16 cellular contexts compared by ENCODE assay signal in genomic region chr13:70729369-70729768, GRCh38.
A peak's percentile ranks its signal among the peaks of the same experiment; 100 is the strongest.
DNase-seq lines count a peak whose midpoint lies in the region; ATAC-seq, FAIRE-seq and TF ChIP-seq lines count a peak whose summit lies in the region.
"Had no signal": no experiment of that assay in that cellular context is flagged by ENCODE, and none has a peak within 500 bp of the region (broad histone marks: within the 10 kb centered on the region; RNA-seq: fewer than 3 reads in every experiment).

No MANE protein-coding gene starts in this region.

- in situ Hi-C loops in GM12878 (cut with MboI): no loop called here

- H3K4me1 ChIP-seq in GM12878 (ENCODE audit: control insufficient read depth, insufficient read depth, low read length): no peaks in the 10 kb centered on the region

- SMC1A ChIA-PET in GM12878 (lab: Charles Lee; ENCODE audit: uncharacterized antibody, unreplicated experiment): interaction anchor here (1.4 kb wide), 1 partner anchor 15 kb away, joined by 3 read pairs; no protein-coding TSS in a partner anchor

- no peak for TF ChIP-seq CTCF in GM12878 (IDR thresholded peaks at IDR 0.05 in 2 of 3, conservative IDR thresholded peaks at IDR 0.05 in 1 of 3; ENCODE audit: control insufficient read depth in 2 of 3, extremely low read depth in 1 of 3, insufficient read depth in 1 of 3, low read depth in 3 of 3, low read length in 3 of 3)

- H3K4me3 ChIP-seq in GM12878: no peak overlapping the region
- H3K4me3 ChIP-seq: SJCRH30 had no signal

- TF ChIP-seq POLR2A in GM12878 (IDR thresholded peaks at IDR 0.05; ENCODE audit: low read depth, low read length): no peak

- no peak overlapping the region for H3K27ac ChIP-seq in GM12878 (ENCODE audit: control insufficient read depth, insufficient read depth)
- H3K27ac ChIP-seq: C4-2B, SJCRH30 had no signal

- CTCF ChIA-PET in GM12878 (lab: Yijun Ruan, JAX): interaction anchor here (0.5 kb wide), 1 partner anchor 100 kb away, joined by 3 read pairs; no protein-coding TSS in a partner anchor

- intact Hi-C loops in GM12878 (cut with micrococcal nuclease; ENCODE audit: unreplicated experiment): no loop called here

- peak; percentile 24; the same call in 1 of the 3 replicates for ATAC-seq in GM12878

- H2AFZ ChIP-seq in GM12878 (ENCODE audit: control insufficient read depth, low read depth, low read length): no peak overlapping the region

- RAD21 ChIA-PET in GM12878 (lab: Charles Lee; ENCODE audit: unreplicated experiment): no interaction called here

- H3K79me2 ChIP-seq in GM12878 (ENCODE audit: control insufficient read depth, insufficient read depth, low read length): no peaks in the 10 kb centered on the region

- H3K4me2 ChIP-seq in GM12878 (ENCODE audit: control insufficient read depth, insufficient read depth): no peak overlapping the region

- no peaks in the 10 kb centered on the region for H3K36me3 ChIP-seq in GM12878 (ENCODE audit: control insufficient read depth in 2 of 2, insufficient read depth in 2 of 2, low read length in 1 of 2)
- H3K36me3 ChIP-seq: SJCRH30 had no signal

- no peak for TF ChIP-seq EP300 in GM12878 (IDR thresholded peaks at IDR 0.05; ENCODE audit: borderline replicate concordance in 1 of 2, control insufficient read depth in 1 of 2, low read depth in 2 of 2, low read length in 2 of 2)

- no peaks in the 10 kb centered on the region for H4K20me1 ChIP-seq in GM12878 (ENCODE audit: control insufficient read depth, insufficient read depth)

- no peak for FAIRE-seq in GM12878 (lab: Jason Lieb, UNC)
- FAIRE-seq: GM12892, GM18507 had no signal

- H3K9me3 ChIP-seq in GM12878 (replicated peaks; ENCODE audit: control insufficient read depth, insufficient read depth, low read length): no peaks in the 10 kb centered on the region

- H3K27me3 ChIP-seq in GM12878 (replicated peaks in 1 of 2; ENCODE audit: control insufficient read depth in 2 of 2, insufficient read depth in 2 of 2, low read length in 1 of 2): no peaks in the 10 kb centered on the region
- H3K27me3 ChIP-seq: SJCRH30 had no signal

- no peak overlapping the region for H3K9ac ChIP-seq in GM12878 (ENCODE audit: control insufficient read depth, insufficient read depth, low read length)

- POLR2A ChIA-PET in GM12878 (lab: Charles Lee): no interaction called here

- DNase-seq in D341Med (ENCODE audit: low spot score) (peak; percentile 46), DMS 273 treated with DMSO at 0.1 percent for 48 hours (lab: John Stamatoyannopoulos, UW) (peak; percentile 95), NCI-H524 (lab: John Stamatoyannopoulos, UW) (peak; percentile 81 to 95), GM12878 (ENCODE audit: low read depth, low spot score) (no peak), UCSD-AML1 (lab: John Stamatoyannopoulos, UW; ENCODE audit: unreplicated experiment) (no peak), NK-92 (lab: John Stamatoyannopoulos, UW; ENCODE audit: unreplicated experiment) (no peak), mesenteric fat pad (ENCODE audit: low spot score) (no peak)
- DNase-seq: NCI-H1105, NCI-H2081 treated with DMSO at 0.1 percent for 48 hours, NCI-H345, SJCRH30, SW 1271, T-helper 2 cell had no signal

- TF ChIP-seq RAD21 in GM12878 (IDR thresholded peaks at IDR 0.05; ENCODE audit: insufficient read depth, low read depth, low read length): no peak

- no TSS peak for BruUV-seq in GM12878 (replicated peaks; lab: Mats Ljungman, UMichigan)

- WGBS in GM12878 (ENCODE audit: insufficient coverage, insufficient replicate concordance, low lambda C conversion rate, missing lambda C conversion rate): 23% methylated on average over 2 of the region's 2 CpGs

TF ChIP-seq in GM12878, 131 proteins besides CTCF, POLR2A, EP300 and RAD21:
- no peak for TF ChIP-seq HCFC1 (IDR thresholded peaks at IDR 0.05; ENCODE audit: low read length)
TF ChIP-seq in GM12878: peak in this region for 0.

Comparison
In these comparisons a context has a peak if more than half of its experiments do, and no peak if none do; other contexts are left out.
1. DNase-seq: peak in D341Med (single experiment), DMS 273 treated with DMSO at 0.1 percent for 48 hours (single experiment) and NCI-H524 (2 of 2); none in GM12878 (single experiment), UCSD-AML1 (single experiment), NK-92 (single experiment) and mesenteric fat pad (single experiment).